In genomic region chr2:60883896-60884295, GRCh38 we compare ENCODE assay signal across 11 cellular contexts. TPM values are rescaled to one million over a fixed set of nuclear protein-coding genes. Genes with fewer than 3 reads are reported as not detected.
A peak's percentile ranks its signal among the peaks of the same experiment; 100 is the strongest.
DNase-seq lines count a peak whose midpoint lies in the region; ATAC-seq, FAIRE-seq and TF ChIP-seq lines count a peak whose summit lies in the region.
"Had no signal": no experiment of that assay in that cellular context is flagged by ENCODE, and none has a peak within 500 bp of the region (broad histone marks: within the 10 kb centered on the region; RNA-seq: fewer than 3 reads in every experiment).

No MANE protein-coding gene starts in this region.

- H3K4me2 ChIP-seq in astrocyte (ENCODE audit: low read length): peak overlapping the region; percentile 88

- peaks cover 51% of the 10 kb centered on the region for H3K4me1 Mint-ChIP-seq in stimulated activated naive CD8-positive, alpha-beta T cell treated with anti-CD3 and anti-CD28 coated beads, Interleukin-15, Interleukin-2, amounts not matched to agents 100 ng/mL and 50 ng/mL, for 24 hours (ENCODE audit: low read depth)
- peaks cover 15% of the 10 kb centered on the region for H3K4me1 Mint-ChIP-seq in astrocyte (ENCODE audit: low read depth, unreplicated experiment)

- H3K9me3 Mint-ChIP-seq in stimulated activated naive CD8-positive, alpha-beta T cell treated with anti-CD3 and anti-CD28 coated beads, Interleukin-15, Interleukin-2, amounts not matched to agents 100 ng/mL and 50 ng/mL, for 24 hours: no peaks in the 10 kb centered on the region
- H3K9me3 Mint-ChIP-seq in astrocyte (ENCODE audit: unreplicated experiment): no peaks in the 10 kb centered on the region

- peaks cover 40% of the 10 kb centered on the region for H3K79me2 ChIP-seq in astrocyte (ENCODE audit: insufficient read depth, low read length)

- FAIRE-seq in astrocyte (lab: Jason Lieb, UNC): no peak
- FAIRE-seq: D721Med had no signal

- peaks cover 57% of the 10 kb centered on the region for H3K36me3 Mint-ChIP-seq in stimulated activated naive CD8-positive, alpha-beta T cell treated with anti-CD3 and anti-CD28 coated beads, Interleukin-15, Interleukin-2, amounts not matched to agents 100 ng/mL and 50 ng/mL, for 24 hours (ENCODE audit: low read depth)
- H3K36me3 Mint-ChIP-seq in astrocyte (ENCODE audit: low read depth, unreplicated experiment): no peaks in the 10 kb centered on the region

- no peaks in the 10 kb centered on the region for H3K27me3 Mint-ChIP-seq in stimulated activated naive CD8-positive, alpha-beta T cell treated with anti-CD3 and anti-CD28 coated beads, Interleukin-15, Interleukin-2, amounts not matched to agents 100 ng/mL and 50 ng/mL, for 24 hours
- H3K27me3 Mint-ChIP-seq in astrocyte (ENCODE audit: low read depth, unreplicated experiment): no peaks in the 10 kb centered on the region

- no peak for TF ChIP-seq CTCF in astrocyte (IDR thresholded peaks at IDR 0.05; ENCODE audit: insufficient read depth, low read depth, low read length)

- no peak overlapping the region for H3K9ac ChIP-seq in astrocyte (ENCODE audit: low read length)

- H4K20me1 ChIP-seq in astrocyte (ENCODE audit: insufficient read depth, low read length): no peaks in the 10 kb centered on the region

- peak overlapping the region; percentile 92 for H3K27ac Mint-ChIP-seq in stimulated activated naive CD8-positive, alpha-beta T cell treated with anti-CD3 and anti-CD28 coated beads, Interleukin-15, Interleukin-2, amounts not matched to agents 100 ng/mL and 50 ng/mL, for 24 hours
- H3K27ac Mint-ChIP-seq in astrocyte (ENCODE audit: unreplicated experiment): peak overlapping the region; percentile 44

- H3K27ac ChIP-seq in astrocyte (ENCODE audit: low read depth, low read length): no peak overlapping the region

- H3K4me1 ChIP-seq in astrocyte (ENCODE audit: insufficient read depth, low read length) (peaks cover 2% of the 10 kb centered on the region), mononuclear cell (ENCODE audit: insufficient read depth, low read length) (peaks cover 30% of the 10 kb centered on the region)

- no peak for ATAC-seq in stimulated activated naive CD8-positive, alpha-beta T cell treated with anti-CD3 and anti-CD28 coated beads, Interleukin-15, Interleukin-2, amounts not matched to agents 100 U/mL and 50 U/mL, for 24 hours

- H3K36me3 ChIP-seq in astrocyte (ENCODE audit: insufficient read depth, low read length): no peaks in the 10 kb centered on the region

- no peak overlapping the region for H2AFZ ChIP-seq in astrocyte (ENCODE audit: low read depth, low read length)

- H3K27me3 ChIP-seq in astrocyte (ENCODE audit: insufficient read depth, low read length): no peaks in the 10 kb centered on the region
- no peaks in the 10 kb centered on the region for H3K27me3 ChIP-seq in mononuclear cell (ENCODE audit: insufficient read depth, low read length)

- DNase-seq in stimulated activated naive CD8-positive, alpha-beta T cell treated with anti-CD3 and anti-CD28 coated beads, Interleukin-15, Interleukin-2, amounts not matched to agents 100 U/mL and 50 U/mL, for 24 hours: no peak
- no peak for DNase-seq in astrocyte (ENCODE audit: low read depth)
- no peak for DNase-seq in NCI-H1436 treated with DMSO at 0.1 percent for 48 hours (lab: John Stamatoyannopoulos, UW)
- no peak for DNase-seq in activated CD8-positive, alpha-beta memory T cell treated with anti-CD3 and anti-CD28 coated beads for 24 hours
- DNase-seq in stimulated activated CD4-positive, alpha-beta T cell treated with anti-CD3 and anti-CD28 coated beads, Interleukin-15, amount 100 ng/mL, for 24 hours: no peak
- DNase-seq in H4 (ENCODE audit: low spot score): no peak
- DNase-seq: activated CD4-positive, CD25-positive, alpha-beta regulatory T cell; NCI-H2107 had no signal

- peak overlapping the region; percentile 97 for H3K4me3 Mint-ChIP-seq in stimulated activated naive CD8-positive, alpha-beta T cell treated with anti-CD3 and anti-CD28 coated beads, Interleukin-15, Interleukin-2, amounts not matched to agents 100 ng/mL and 50 ng/mL, for 24 hours
- H3K4me3 Mint-ChIP-seq in astrocyte (ENCODE audit: unreplicated experiment): peak overlapping the region; percentile 93

- H3K4me3 ChIP-seq in astrocyte (ENCODE audit: insufficient read depth, low read depth, low read length): no peak overlapping the region
- peak overlapping the region; percentile 99 for H3K4me3 ChIP-seq in mononuclear cell (ENCODE audit: low read length)

- no peaks in the 10 kb centered on the region for H3K9me3 ChIP-seq in astrocyte (ENCODE audit: insufficient read depth, low read depth, low read length)
- H3K9me3 ChIP-seq in mononuclear cell (ENCODE audit: low read depth, low read length): no peaks in the 10 kb centered on the region

RNA-seq across cellular contexts. Expression of gene REL, which starts 2.5 kb away (rescaled TPM):
- total RNA-seq in astrocyte: 6.1 and 6.5 TPM in 2 replicates
- 211 TPM for total RNA-seq in mononuclear cell
- total RNA-seq in H4 (2014; rRNA removed; shearing (Covaris generic)): 2.9 and 3.0 TPM in 2 replicates

Comparison
In these comparisons a context has a peak if more than half of its experiments do, and no peak if none do; other contexts are left out.
1. RNA of gene REL, which starts 2.5 kb away (total RNA-seq): 211 TPM in mononuclear cell (single experiment); 6.1 to 6.5 TPM in astrocyte and 2.9 to 3.0 TPM in H4; every median in the first group is over 10 times any median in the second.